In genomic region chr2:47051562-47051961, GRCh38 we compare ENCODE assay signal across 20 cellular contexts.
"Had no signal": no experiment of that assay in that cellular context is flagged by ENCODE, and none has a peak within 500 bp of the region (broad histone marks: within the 10 kb centered on the region; RNA-seq: fewer than 3 reads in every experiment).

No MANE protein-coding gene starts in this region.

- H3K9me3 Mint-ChIP-seq: naive thymus-derived CD4-positive, alpha-beta T cell; nephron progenitor cell; type B pancreatic cell had no signal

- H3K27me3 ChIP-seq: colonic mucosa, dorsolateral prefrontal cortex, heart right ventricle, left lung, ovary, stomach, suprapubic skin, thyroid gland had no signal

- H3K27ac ChIP-seq: colonic mucosa, left lung, lower lobe of right lung, ovary, stomach, suprapubic skin, thyroid gland had no signal

- DNase-seq: colonic mucosa; dorsolateral prefrontal cortex; effector memory CD4-positive, alpha-beta T cell; immature natural killer cell; lower lobe of right lung; mesendoderm; naive thymus-derived CD4-positive, alpha-beta T cell; nephron progenitor cell; ovary; stimulated activated CD4-positive, alpha-beta T cell treated with anti-CD3 and anti-CD28 coated beads, Interleukin-2, amount 100 ng/mL, for 24 hours; stimulated activated CD4-positive, alpha-beta T cell treated with anti-CD3 and anti-CD28 coated beads, Interleukin-4, amount 100 ng/mL, for 4 hours; stimulated activated naive CD4-positive, alpha-beta T cell; stomach; thyroid gland had no signal

- H3K27me3 Mint-ChIP-seq: naive thymus-derived CD4-positive, alpha-beta T cell; type B pancreatic cell had no signal

- H3K36me3 ChIP-seq: colonic mucosa, ovary had no signal

- ATAC-seq: esophagus mucosa; left lung; lower lobe of right lung; naive thymus-derived CD4-positive, alpha-beta T cell; right cardiac atrium had no signal

- H3K27ac Mint-ChIP-seq: immature natural killer cell, nephron progenitor cell, type B pancreatic cell had no signal

- H3K9me3 ChIP-seq: colonic mucosa, heart right ventricle, left lung, lower lobe of right lung, ovary, stomach, suprapubic skin, thyroid gland had no signal

- H3K4me3 ChIP-seq: colonic mucosa, dorsolateral prefrontal cortex, heart right ventricle, left lung, lower lobe of right lung, ovary, stomach, suprapubic skin, thyroid gland had no signal

- H3K4me3 Mint-ChIP-seq: immature natural killer cell; naive thymus-derived CD4-positive, alpha-beta T cell; nephron progenitor cell; type B pancreatic cell had no signal
